Comparison of ENCODE assay signal across 8 cellular contexts in the genomic region with DNA sequence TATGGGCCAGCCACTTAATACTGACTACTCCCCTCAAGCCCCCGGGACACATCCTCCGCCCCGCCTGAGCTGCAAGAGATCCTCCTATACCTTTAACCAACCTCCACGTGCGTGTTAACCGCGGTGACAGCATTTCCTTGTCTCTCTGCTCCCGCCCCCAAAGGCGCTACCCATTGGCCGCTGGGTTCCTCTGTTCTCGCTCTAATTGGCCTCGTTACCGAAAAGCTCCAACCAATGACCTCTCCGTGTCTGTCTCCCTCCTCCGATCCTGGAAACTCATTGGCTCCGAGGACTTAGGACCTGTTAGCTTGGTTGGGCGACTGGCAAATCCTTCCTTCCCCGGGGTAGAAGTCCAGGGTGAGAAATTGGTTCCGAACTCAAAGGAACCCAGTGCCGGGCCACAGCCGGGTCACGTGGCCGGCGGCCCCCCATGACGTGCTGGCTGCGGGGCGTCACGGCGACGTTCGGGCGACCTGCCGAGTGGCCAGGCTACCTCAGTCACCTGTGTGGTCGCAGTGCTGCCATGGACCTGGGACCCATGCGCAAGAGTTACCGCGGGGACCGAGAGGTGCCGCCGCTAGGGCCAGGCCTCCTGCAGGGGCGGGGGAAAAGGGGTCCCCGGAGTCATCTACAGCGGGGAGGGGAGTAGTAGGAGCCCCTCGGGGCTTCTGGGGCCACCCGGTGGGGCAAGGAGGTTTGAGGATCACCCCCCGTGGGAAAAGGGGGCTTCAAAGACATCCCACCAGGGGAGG. TPM values are rescaled to one million over a fixed set of nuclear protein-coding genes. Genes with fewer than 3 reads are reported as not detected.
DNase-seq lines count a peak whose midpoint lies in the region; ATAC-seq, FAIRE-seq and TF ChIP-seq lines count a peak whose summit lies in the region.

Gene PNPO (plus strand): TSS at position 326 of the 752 bp plus-strand sequence. CDS start 105 bp downstream, at position 431.

- H3K27ac ChIP-seq in kidney (ENCODE audit: low read depth in 2 of 2, low read length in 2 of 2): peak within 1 kb of the TSS; percentile 82 to 94

- peak; percentile 93 for ATAC-seq in GM19043 (IDR thresholded peaks at IDR 0.05; ENCODE audit: low read depth, unreplicated experiment)
- ATAC-seq in HG03378 (IDR thresholded peaks at IDR 0.05; ENCODE audit: unreplicated experiment): peak; percentile 87

- peaks cover 14 to 26% of the 10 kb centered on the region in 2 donors for H3K4me1 ChIP-seq in kidney (ENCODE audit: control insufficient read depth in 1 of 2, insufficient read depth in 1 of 2, low read depth in 1 of 2, low read length in 2 of 2)

- intact Hi-C loops in kidney (cut with DNase I): no loop called here

- peak within 1 kb of the TSS; percentile 75 to 92 for H3K4me3 ChIP-seq in kidney (ENCODE audit: low read length in 2 of 2)

- TF ChIP-seq CTCF in kidney (IDR thresholded peaks at IDR 0.05; ENCODE audit: borderline replicate concordance, extremely low read depth, insufficient read depth): no peak

- no peaks in the 10 kb centered on the region for H3K9me3 ChIP-seq in kidney (ENCODE audit: control insufficient read depth in 1 of 2, low read length in 2 of 2)

- peak; percentile 97 for FAIRE-seq in kidney (lab: Jason Lieb, UNC)

- peaks cover 3 to 9% of the 10 kb centered on the region in 2 donors for H3K36me3 ChIP-seq in kidney (ENCODE audit: control insufficient read depth in 1 of 2, insufficient read depth in 2 of 2, low read length in 2 of 2)

- DNase-seq in AG20443 (ENCODE audit: low spot score) (peak; percentile 98), NCI-H460 (ENCODE audit: extremely low read depth, low read depth) (peak; percentile 98), cerebellum (ENCODE audit: low spot score) (peak; percentile 99), kidney (peak; percentile 97)
- peak; percentile 87 for DNase-seq in activated CD4-positive, alpha-beta T cell treated with anti-CD3 and anti-CD28 coated beads for 1 hour
- peak; percentile 98 for DNase-seq in stimulated activated CD4-positive, alpha-beta T cell treated with anti-CD3 and anti-CD28 coated beads, Interleukin-15, amount 100 ng/mL, for 24 hours

- H3K9ac ChIP-seq in kidney (ENCODE audit: low read length in 2 of 2): peak within 1 kb of the TSS; percentile 81 to 98

RNA-seq across cellular contexts. Expression of gene PNPO, which starts in this region (rescaled TPM):
- 23.2 and 28.6 TPM in 2 replicates for total RNA-seq in NCI-H460 (2014; rRNA removed; shearing (Covaris generic))
- 26.0 and 26.6 TPM in 2 replicates for polyA plus RNA-seq in NCI-H460 (2014; cell fraction: nucleus; rRNA removed)
- total RNA-seq in cerebellum (6.1 TPM), kidney (45.1 TPM)
- polyA plus RNA-seq in kidney (ENCODE audit: insufficient read depth, low read depth, low replicate concordance): 55.8 TPM

Comparison
In these comparisons a context has a peak if more than half of its experiments do, and no peak if none do; other contexts are left out.
1. Peak in every context shown above with its lines: DNase-seq, ATAC-seq, H3K4me3 ChIP-seq and H3K27ac ChIP-seq.